Comparison of ENCODE assay signal across 20 cellular contexts in the genomic region with DNA sequence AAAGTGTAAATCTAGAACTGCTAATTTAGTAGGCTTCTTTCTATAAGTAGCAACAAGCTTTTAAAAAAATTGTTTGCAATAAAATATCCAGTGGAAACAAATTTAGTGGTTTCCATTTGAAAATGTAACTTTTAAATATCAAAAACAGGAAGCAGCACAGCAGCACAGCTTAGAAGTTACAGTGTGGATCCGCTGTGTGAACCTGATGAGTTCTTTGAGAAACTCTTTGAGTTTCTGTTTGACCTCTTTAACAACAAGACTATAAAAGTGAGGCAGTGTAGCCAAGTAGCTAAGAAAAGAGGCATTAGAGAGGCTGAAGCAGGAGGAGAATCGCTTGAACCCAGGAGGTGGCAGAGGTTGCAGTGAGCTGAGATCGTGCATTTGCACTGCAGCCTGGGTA.
"Had no signal": no experiment of that assay in that cellular context is flagged by ENCODE, and none has a peak within 500 bp of the region (broad histone marks: within the 10 kb centered on the region; RNA-seq: fewer than 3 reads in every experiment).

No MANE protein-coding gene starts in this region.

- H3K36me3 ChIP-seq: upper lobe of right lung had no signal

- H3K9me3 ChIP-seq: upper lobe of right lung had no signal

- H3K36me3 Mint-ChIP-seq: natural killer cell had no signal

- DNase-seq: activated CD4-positive, alpha-beta T cell treated with anti-CD3 and anti-CD28 coated beads, Interleukin-2, amount 10 ng/mL, durations not matched to agents 24 days and 14 days; activated CD4-positive, CD25-positive, alpha-beta regulatory T cell; activated CD8-positive, alpha-beta T cell treated with anti-CD3 and anti-CD28 coated beads for 36 hours; activated naive CD4-positive, alpha-beta T cell treated with anti-CD3 and anti-CD28 coated beads for 36 hours; activated naive CD8-positive, alpha-beta T cell treated with anti-CD3 and anti-CD28 coated beads, Interleukin-2, amount 50 U/mL, for 24 hours; activated T-cell treated with anti-CD3 and anti-CD28 coated beads, Interleukin-2, amount 50 U/mL, for 24 hours; anterior cingulate cortex; caudate nucleus; dorsolateral prefrontal cortex; endodermal cell; foreskin fibroblast; mesenchymal stem cell; natural killer cell; occipital lobe; retina; stimulated activated naive CD4-positive, alpha-beta T cell; upper lobe of right lung had no signal

- H3K27me3 ChIP-seq: dorsolateral prefrontal cortex, upper lobe of right lung had no signal

- H3K4me3 ChIP-seq: dorsolateral prefrontal cortex, upper lobe of right lung had no signal

- ATAC-seq: activated CD8-positive, alpha-beta T cell treated with anti-CD3 and anti-CD28 coated beads for 36 hours; activated naive CD8-positive, alpha-beta T cell treated with anti-CD3 and anti-CD28 coated beads, Interleukin-2, amount 50 U/mL, for 24 hours; natural killer cell; upper lobe of right lung had no signal

- H3K9me3 Mint-ChIP-seq: activated CD4-positive, alpha-beta T cell treated with anti-CD3 and anti-CD28 coated beads, Interleukin-2, amount 10 ng/mL, durations not matched to agents 24 days and 14 days; activated naive CD8-positive, alpha-beta T cell treated with anti-CD3 and anti-CD28 coated beads, Interleukin-2, amount 50 U/mL, for 24 hours; activated T-helper 2 cell treated with anti-CD3 and anti-CD28 coated beads, Interferon-gamma antibody, Interleukin-2, Interleukin-4, amounts not matched to agents 10 μg/mL and 5 μg/mL and 100 μg/mL, durations not matched to agents 14 hours and 24 hours and 36 hours; endodermal cell had no signal

- H3K4me1 Mint-ChIP-seq: activated CD4-positive, alpha-beta T cell treated with anti-CD3 and anti-CD28 coated beads, Interleukin-2, amount 10 ng/mL, durations not matched to agents 24 days and 14 days; activated naive CD8-positive, alpha-beta T cell treated with anti-CD3 and anti-CD28 coated beads, Interleukin-2, amount 50 U/mL, for 24 hours; brain; endodermal cell; natural killer cell had no signal

- H3K4me3 Mint-ChIP-seq: activated CD4-positive, alpha-beta T cell treated with anti-CD3 and anti-CD28 coated beads, Interleukin-2, amount 10 ng/mL, durations not matched to agents 24 days and 14 days; activated CD8-positive, alpha-beta T cell treated with anti-CD3 and anti-CD28 coated beads for 36 hours; activated naive CD4-positive, alpha-beta T cell treated with anti-CD3 and anti-CD28 coated beads for 36 hours; activated naive CD8-positive, alpha-beta T cell treated with anti-CD3 and anti-CD28 coated beads, Interleukin-2, amount 50 U/mL, for 24 hours; activated T-cell treated with anti-CD3 and anti-CD28 coated beads, Interleukin-2, amount 50 U/mL, for 24 hours; brain; endodermal cell; natural killer cell had no signal

- H3K27ac Mint-ChIP-seq: activated CD4-positive, alpha-beta T cell treated with anti-CD3 and anti-CD28 coated beads, Interleukin-2, amount 10 ng/mL, durations not matched to agents 24 days and 14 days; activated CD8-positive, alpha-beta T cell treated with anti-CD3 and anti-CD28 coated beads for 36 hours; activated naive CD4-positive, alpha-beta T cell treated with anti-CD3 and anti-CD28 coated beads for 36 hours; activated naive CD8-positive, alpha-beta T cell treated with anti-CD3 and anti-CD28 coated beads, Interleukin-2, amount 50 U/mL, for 24 hours; activated T-cell treated with anti-CD3 and anti-CD28 coated beads, Interleukin-2, amount 50 U/mL, for 24 hours; activated T-helper 2 cell treated with anti-CD3 and anti-CD28 coated beads, Interferon-gamma antibody, Interleukin-2, Interleukin-4, amounts not matched to agents 10 μg/mL and 5 μg/mL and 100 μg/mL, durations not matched to agents 14 hours and 24 hours and 36 hours; brain; endodermal cell; natural killer cell had no signal

- H3K4me1 ChIP-seq: upper lobe of right lung had no signal

- H3K27me3 Mint-ChIP-seq: activated CD4-positive, alpha-beta T cell treated with anti-CD3 and anti-CD28 coated beads, Interleukin-2, amount 10 ng/mL, durations not matched to agents 24 days and 14 days; activated CD8-positive, alpha-beta T cell treated with anti-CD3 and anti-CD28 coated beads for 36 hours; activated naive CD8-positive, alpha-beta T cell treated with anti-CD3 and anti-CD28 coated beads, Interleukin-2, amount 50 U/mL, for 24 hours; activated T-cell treated with anti-CD3 and anti-CD28 coated beads, Interleukin-2, amount 50 U/mL, for 24 hours had no signal

- H3K27ac ChIP-seq: dorsolateral prefrontal cortex, epithelial cell of prostate, upper lobe of right lung had no signal
